In genomic region chr7:107613948-107614347, GRCh38 we compare ENCODE assay signal across 1 cellular context.
TF ChIP-seq lines count a peak whose summit lies in the region.

No MANE protein-coding gene starts in this region.

TF ChIP-seq in HepG2, 621 proteins besides CTCF, POLR2A, EP300 and RAD21:
- no peak for TF ChIP-seq ZNF589 (CRISPR knock-in tag; conservative IDR thresholded peaks at IDR 0.05)
- TF ChIP-seq, protein P1, sequence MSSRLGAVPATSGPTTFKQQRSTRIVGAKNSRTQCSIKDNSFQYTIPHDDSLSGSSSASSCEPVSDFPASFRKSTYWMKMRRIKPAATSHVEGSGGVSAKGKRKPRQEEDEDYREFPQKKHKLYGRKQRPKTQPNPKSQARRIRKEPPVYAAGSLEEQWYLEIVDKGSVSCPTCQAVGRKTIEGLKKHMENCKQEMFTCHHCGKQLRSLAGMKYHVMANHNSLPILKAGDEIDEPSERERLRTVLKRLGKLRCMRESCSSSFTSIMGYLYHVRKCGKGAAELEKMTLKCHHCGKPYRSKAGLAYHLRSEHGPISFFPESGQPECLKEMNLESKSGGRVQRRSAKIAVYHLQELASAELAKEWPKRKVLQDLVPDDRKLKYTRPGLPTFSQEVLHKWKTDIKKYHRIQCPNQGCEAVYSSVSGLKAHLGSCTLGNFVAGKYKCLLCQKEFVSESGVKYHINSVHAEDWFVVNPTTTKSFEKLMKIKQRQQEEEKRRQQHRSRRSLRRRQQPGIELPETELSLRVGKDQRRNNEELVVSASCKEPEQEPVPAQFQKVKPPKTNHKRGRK (CRISPR knock-in tag; IDR thresholded peaks at IDR 0.05): no peak
- no peak for TF ChIP-seq ZNF354B (CRISPR knock-in tag; IDR thresholded peaks at IDR 0.05)
